In the genomic region with DNA sequence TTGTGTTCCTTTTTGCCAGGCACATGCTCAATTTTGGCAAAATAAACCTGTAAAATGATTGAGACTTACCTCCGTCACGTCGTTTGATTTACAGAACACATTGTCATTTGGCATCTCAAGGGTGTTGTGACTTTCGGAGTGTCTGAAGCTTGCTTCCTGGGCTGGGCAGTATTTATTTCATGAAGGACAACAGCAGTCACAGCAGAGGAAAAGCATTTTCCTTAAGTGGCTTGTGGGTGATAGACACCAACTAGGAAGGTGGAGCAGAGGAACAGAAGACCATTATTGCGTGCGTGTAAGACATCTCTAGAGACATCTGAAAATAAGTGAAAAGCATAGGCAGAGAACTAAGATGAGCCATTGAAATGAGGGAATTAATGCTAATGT, we compare ENCODE assay signal across 20 cellular contexts.
"Had no signal": no experiment of that assay in that cellular context is flagged by ENCODE, and none has a peak within 500 bp of the region (broad histone marks: within the 10 kb centered on the region; RNA-seq: fewer than 3 reads in every experiment).

No MANE protein-coding gene starts in this region.

- H3K4me1 ChIP-seq: esophagus squamous epithelium, psoas muscle, tibial nerve, vagina had no signal

- H3K36me3 Mint-ChIP-seq: activated CD8-positive, alpha-beta memory T cell treated with anti-CD3 and anti-CD28 coated beads, Interleukin-2, amount 10 ng/mL, durations not matched to agents 7 days and 5 days; immature natural killer cell; natural killer cell; T-cell had no signal

- H3K27ac Mint-ChIP-seq: activated CD4-positive, alpha-beta memory T cell treated with anti-CD3 and anti-CD28 coated beads, Interleukin-2, amount 10 ng/mL, durations not matched to agents 7 days and 5 days; activated CD8-positive, alpha-beta memory T cell treated with anti-CD3 and anti-CD28 coated beads, Interleukin-2, amount 10 ng/mL, durations not matched to agents 7 days and 5 days; activated naive CD4-positive, alpha-beta T cell treated with anti-CD3 and anti-CD28 coated beads for 36 hours; activated T-helper 2 cell treated with anti-CD3 and anti-CD28 coated beads, Interferon-gamma antibody, Interleukin-2, Interleukin-4, amounts not matched to agents 10 μg/mL and 5 μg/mL and 100 μg/mL, durations not matched to agents 14 hours and 24 hours and 36 hours; immature natural killer cell; natural killer cell; T-cell had no signal

- DNase-seq: activated CD4-positive, alpha-beta memory T cell treated with anti-CD3 and anti-CD28 coated beads, Interleukin-2, amount 10 ng/mL, durations not matched to agents 7 days and 5 days; activated CD4-positive, alpha-beta T cell treated with anti-CD3 and anti-CD28 coated beads for 48 hours; activated CD4-positive, CD25-positive, alpha-beta regulatory T cell; activated CD8-positive, alpha-beta memory T cell treated with anti-CD3 and anti-CD28 coated beads, Interleukin-2, amount 10 ng/mL, durations not matched to agents 7 days and 5 days; activated naive CD4-positive, alpha-beta T cell treated with anti-CD3 and anti-CD28 coated beads for 36 hours; body of pancreas; dermis blood vessel endothelial cell; effector memory CD4-positive, alpha-beta T cell; esophagus squamous epithelium; immature natural killer cell; mesenchymal stem cell; natural killer cell; psoas muscle; right cardiac atrium; stimulated activated naive CD8-positive, alpha-beta T cell treated with anti-CD3 and anti-CD28 coated beads, Interleukin-15, Interleukin-2, amounts not matched to agents 100 U/mL and 50 U/mL, for 24 hours; substantia nigra; T-cell had no signal

- H3K9me3 ChIP-seq: body of pancreas, esophagus squamous epithelium, psoas muscle, tibial nerve, vagina had no signal

- H3K9me3 Mint-ChIP-seq: activated CD4-positive, alpha-beta memory T cell treated with anti-CD3 and anti-CD28 coated beads, Interleukin-2, amount 10 ng/mL, durations not matched to agents 7 days and 5 days; activated naive CD4-positive, alpha-beta T cell treated with anti-CD3 and anti-CD28 coated beads for 36 hours; activated T-helper 2 cell treated with anti-CD3 and anti-CD28 coated beads, Interferon-gamma antibody, Interleukin-2, Interleukin-4, amounts not matched to agents 10 μg/mL and 5 μg/mL and 100 μg/mL, durations not matched to agents 14 hours and 24 hours and 36 hours; T-cell had no signal

- H3K4me3 ChIP-seq: body of pancreas, esophagus squamous epithelium, psoas muscle, tibial nerve, vagina had no signal

- H3K27me3 ChIP-seq: body of pancreas, tibial nerve, vagina had no signal

- ATAC-seq: activated CD8-positive, alpha-beta memory T cell treated with anti-CD3 and anti-CD28 coated beads, Interleukin-2, amount 10 ng/mL, durations not matched to agents 7 days and 5 days; body of pancreas; natural killer cell; psoas muscle; right cardiac atrium; stimulated activated naive CD8-positive, alpha-beta T cell treated with anti-CD3 and anti-CD28 coated beads, Interleukin-15, Interleukin-2, amounts not matched to agents 100 U/mL and 50 U/mL, for 24 hours; T-cell had no signal

- H3K27ac ChIP-seq: body of pancreas, esophagus squamous epithelium, psoas muscle, tibial nerve, vagina had no signal

- H3K36me3 ChIP-seq: esophagus squamous epithelium, tibial nerve, vagina had no signal

- H3K4me1 Mint-ChIP-seq: activated CD4-positive, alpha-beta memory T cell treated with anti-CD3 and anti-CD28 coated beads, Interleukin-2, amount 10 ng/mL, durations not matched to agents 7 days and 5 days; activated CD8-positive, alpha-beta memory T cell treated with anti-CD3 and anti-CD28 coated beads, Interleukin-2, amount 10 ng/mL, durations not matched to agents 7 days and 5 days; immature natural killer cell; natural killer cell; T-cell had no signal

- H3K4me3 Mint-ChIP-seq: activated CD4-positive, alpha-beta memory T cell treated with anti-CD3 and anti-CD28 coated beads, Interleukin-2, amount 10 ng/mL, durations not matched to agents 7 days and 5 days; activated CD8-positive, alpha-beta memory T cell treated with anti-CD3 and anti-CD28 coated beads, Interleukin-2, amount 10 ng/mL, durations not matched to agents 7 days and 5 days; activated naive CD4-positive, alpha-beta T cell treated with anti-CD3 and anti-CD28 coated beads for 36 hours; immature natural killer cell; natural killer cell; T-cell had no signal
